16 cellular contexts compared by ENCODE assay signal in genomic region chr10:60666221-60666620, GRCh38.
DNase-seq lines count a peak whose midpoint lies in the region; ATAC-seq and TF ChIP-seq lines count a peak whose summit lies in the region.
"Had no signal": no experiment of that assay in that cellular context is flagged by ENCODE, and none has a peak within 500 bp of the region (broad histone marks: within the 10 kb centered on the region; RNA-seq: fewer than 3 reads in every experiment).

No MANE protein-coding gene starts in this region.

- no peak for ATAC-seq in HG03025 (IDR thresholded peaks at IDR 0.05; ENCODE audit: low FRiP score, unreplicated experiment)
- ATAC-seq: A549 had no signal

- peak; percentile 30 for DNase-seq in NCI-H510A treated with DMSO at 0.1 percent for 48 hours (lab: John Stamatoyannopoulos, UW)
- no peak for DNase-seq in NCI-H510A (lab: John Stamatoyannopoulos, UW)
- DNase-seq in NB4 (ENCODE audit: low read depth), result peak; percentile 48
- DNase-seq in SKM-1 treated with dmso at 0.1 percent for 144 hours (lab: John Stamatoyannopoulos, UW; ENCODE audit: unreplicated experiment), result peak; percentile 96
- peak; percentile 87 for DNase-seq in iris pigment epithelial cell (ENCODE audit: low read depth)
- no peak for DNase-seq in pons (ENCODE audit: low spot score)
- no peak for DNase-seq in effector CD4-positive, alpha-beta T cell
- DNase-seq: activated CD4-positive, alpha-beta T cell treated with anti-CD3 and anti-CD28 coated beads, Interleukin-2, amount 50 U/mL, for 1 hour; COR-L47; dorsolateral prefrontal cortex; mesendoderm; MM.1S; NCI-H226; stomach had no signal

- no peak for TF ChIP-seq POLR2A in NB4 (IDR thresholded peaks at IDR 0.05; ENCODE audit: extremely low read depth, insufficient read length)

- TF ChIP-seq CTCF in NB4 (IDR thresholded peaks at IDR 0.05; ENCODE audit: low read depth, low read length), result no peak

- no peak overlapping the region for H3K4me3 ChIP-seq in NB4 (ENCODE audit: low read depth, low read length)
- H3K4me3 ChIP-seq: A549, dorsolateral prefrontal cortex, stomach had no signal

Comparison
In these comparisons a context has a peak if more than half of its experiments do, and no peak if none do; other contexts are left out.
1. DNase-seq: peak in NCI-H510A treated with DMSO at 0.1 percent for 48 hours (single experiment), NB4 (single experiment), SKM-1 treated with dmso at 0.1 percent for 144 hours (single experiment) and iris pigment epithelial cell (single experiment); none in NCI-H510A (single experiment), pons (single experiment) and effector CD4-positive, alpha-beta T cell (single experiment).